ENCODE assay signal across 8 cellular contexts in the genomic region with DNA sequence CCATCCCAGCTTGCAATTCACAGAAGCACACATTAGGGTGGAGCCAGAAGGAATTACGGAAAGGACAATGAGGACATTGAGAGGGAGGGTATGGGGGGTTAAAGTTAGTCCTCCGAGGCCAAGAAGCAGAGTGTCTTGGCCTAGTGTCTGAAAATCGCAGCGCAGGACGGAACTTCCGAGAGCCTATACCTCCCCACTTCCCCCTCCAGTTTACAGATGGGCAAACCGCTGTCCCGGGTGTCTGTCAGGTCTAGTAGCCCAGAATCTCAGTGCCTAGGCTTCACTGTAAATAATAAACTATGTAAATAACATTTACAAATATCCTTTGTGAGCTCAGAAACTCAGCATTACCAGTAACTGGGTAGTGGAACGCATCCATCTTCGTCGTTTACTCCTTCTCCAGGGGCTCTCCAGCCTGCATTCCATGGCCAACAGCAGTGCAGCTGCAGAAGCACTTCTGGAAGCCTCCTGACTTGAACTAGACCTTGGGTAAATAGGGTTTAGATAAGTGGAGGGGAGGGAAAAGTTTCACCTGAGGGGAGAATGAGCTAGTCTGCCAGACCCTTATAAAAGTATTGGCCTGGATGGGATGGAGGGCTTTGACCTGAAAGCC. TPM values are rescaled to one million over a fixed set of nuclear protein-coding genes. Genes with fewer than 3 reads are reported as not detected.
DNase-seq lines count a peak whose midpoint lies in the region; ATAC-seq and TF ChIP-seq lines count a peak whose summit lies in the region.

No MANE protein-coding gene starts in this region.

- H3K36me3 Mint-ChIP-seq in T-helper 1 cell treated with Interleukin-12 subunit alpha and Interleukin-12 subunit beta and Interleukin-4 antibody, amounts not matched to agents 30 μg/mL and 1 μg/mL, for 36 hours (ENCODE audit: low read depth) = peaks cover 2% of the 10 kb centered on the region
- H3K36me3 Mint-ChIP-seq in nephron progenitor cell (ENCODE audit: low read depth) = no peaks in the 10 kb centered on the region

- peak overlapping the region; percentile 57 for H3K4me3 ChIP-seq in BJ (ENCODE audit: low read depth, low read length)

- POLR2A ChIA-PET in BJ (lab: Charles Lee) = interaction anchor here (0.7 kb wide), 1 partner anchor 82 kb away, joined by 12 read pairs; the partner anchor contains the start of gene TIMMDC1

- peak; percentile 78 for ATAC-seq in GM18907 (IDR thresholded peaks at IDR 0.05; ENCODE audit: unreplicated experiment)
- ATAC-seq in HG03095 (IDR thresholded peaks at IDR 0.05; ENCODE audit: unreplicated experiment) = peak; percentile 58

- DNase-seq in BJ (ENCODE audit: low read depth) (no peak), fibroblast of peridontal ligament (ENCODE audit: extremely low read depth) (peak; percentile 40), nephron progenitor cell (peak; percentile 16), NCI-H128 (lab: John Stamatoyannopoulos, UW; ENCODE audit: unreplicated experiment) (no peak), GM19240 (ENCODE audit: insufficient read length, low spot score) (no peak)

- H3K27ac Mint-ChIP-seq in T-helper 1 cell treated with Interleukin-12 subunit alpha and Interleukin-12 subunit beta and Interleukin-4 antibody, amounts not matched to agents 30 μg/mL and 1 μg/mL, for 36 hours = peak overlapping the region; percentile 93
- H3K27ac Mint-ChIP-seq in nephron progenitor cell = peak overlapping the region; percentile 67

- peak overlapping the region; percentile 92 for H3K4me3 Mint-ChIP-seq in T-helper 1 cell treated with Interleukin-12 subunit alpha and Interleukin-12 subunit beta and Interleukin-4 antibody, amounts not matched to agents 30 μg/mL and 1 μg/mL, for 36 hours
- H3K4me3 Mint-ChIP-seq in nephron progenitor cell = peak overlapping the region; percentile 90

- no peaks in the 10 kb centered on the region for H3K36me3 ChIP-seq in BJ (ENCODE audit: control insufficient read depth, insufficient read depth, low read length)

- H3K4me1 Mint-ChIP-seq in T-helper 1 cell treated with Interleukin-12 subunit alpha and Interleukin-12 subunit beta and Interleukin-4 antibody, amounts not matched to agents 30 μg/mL and 1 μg/mL, for 36 hours (ENCODE audit: low read depth) = peaks cover 24% of the 10 kb centered on the region
- H3K4me1 Mint-ChIP-seq in nephron progenitor cell = peaks cover 27% of the 10 kb centered on the region

- H3K27me3 Mint-ChIP-seq in T-helper 1 cell treated with Interleukin-12 subunit alpha and Interleukin-12 subunit beta and Interleukin-4 antibody, amounts not matched to agents 30 μg/mL and 1 μg/mL, for 36 hours (ENCODE audit: low read depth) = peaks cover 3% of the 10 kb centered on the region
- peaks cover 20% of the 10 kb centered on the region for H3K27me3 Mint-ChIP-seq in nephron progenitor cell (ENCODE audit: low read depth, poor library complexity)

- TF ChIP-seq CTCF in BJ (IDR thresholded peaks at IDR 0.05; ENCODE audit: insufficient read depth, low read depth, low read length) (no peak), nephron progenitor cell (IDR thresholded peaks at IDR 0.05) (no peak)

- no peaks in the 10 kb centered on the region for H3K27me3 ChIP-seq in BJ (ENCODE audit: control insufficient read depth, insufficient read depth, low read length)

- CTCF ChIA-PET in BJ (lab: Yijun Ruan, JAX) = interaction anchor here (0.6 to 1.2 kb wide), 3 partner anchors 10 to 101 kb away, joined by 3 to 6 read pairs (median 3); no protein-coding TSS in a partner anchor

- H3K9me3 Mint-ChIP-seq in T-helper 1 cell treated with Interleukin-12 subunit alpha and Interleukin-12 subunit beta and Interleukin-4 antibody, amounts not matched to agents 30 μg/mL and 1 μg/mL, for 36 hours = no peaks in the 10 kb centered on the region
- no peaks in the 10 kb centered on the region for H3K9me3 Mint-ChIP-seq in nephron progenitor cell

RNA-seq across cellular contexts. Expression of gene ADPRH, which starts 1.0 kb away (rescaled TPM):
- 1.6 and 2.1 TPM in 2 replicates for polyA plus RNA-seq in BJ (2011; rRNA removed)
- polyA minus RNA-seq in BJ (2011; rRNA and poly(A)+ RNA removed) = 1.2 and 1.7 TPM in 2 replicates

RNA-seq across cellular contexts. Expression of gene PLA1A, which starts 17.4 kb away (rescaled TPM):
- not detected in 2 replicates for polyA plus RNA-seq in BJ (2011; rRNA removed)
- polyA minus RNA-seq in BJ (2011; rRNA and poly(A)+ RNA removed) = not detected in 2 replicates

RNA-seq across cellular contexts. Expression of gene CD80, which starts 20.8 kb away (rescaled TPM):
- not detected in 2 replicates for polyA plus RNA-seq in BJ (2011; rRNA removed)
- polyA minus RNA-seq in BJ (2011; rRNA and poly(A)+ RNA removed) = not detected in 2 replicates

Comparison
In these comparisons a context has a peak if more than half of its experiments do, and no peak if none do; other contexts are left out.
1. DNase-seq: peak in fibroblast of peridontal ligament (single experiment) and nephron progenitor cell (single experiment); none in BJ (single experiment), NCI-H128 (single experiment) and GM19240 (single experiment).